Comparison of ENCODE assay signal across 8 cellular contexts in genomic region chr9:81690251-81690851, GRCh38. TPM values are rescaled to one million over a fixed set of nuclear protein-coding genes. Genes with fewer than 3 reads are reported as not detected.
DNase-seq lines count a peak whose midpoint lies in the region; ATAC-seq, FAIRE-seq and TF ChIP-seq lines count a peak whose summit lies in the region.

No MANE protein-coding gene starts in this region.

- H3K27me3 Mint-ChIP-seq in activated naive CD8-positive, alpha-beta T cell, result peaks cover 2% of the 10 kb centered on the region

- H3K27ac ChIP-seq in iPS DF 6.9 (ENCODE audit: low read length), result no peak overlapping the region

- H3K4me1 ChIP-seq in iPS DF 6.9 (ENCODE audit: control insufficient read depth, insufficient read depth, low read length) (no peaks in the 10 kb centered on the region; the same call in 1 of the 2 replicates), skeletal muscle satellite cell (ENCODE audit: control insufficient read depth, insufficient read depth, low read length) (peaks cover 17% of the 10 kb centered on the region)

- peaks cover 18% of the 10 kb centered on the region for H3K4me1 Mint-ChIP-seq in activated naive CD8-positive, alpha-beta T cell (ENCODE audit: low read depth)

- H3K9ac ChIP-seq in skeletal muscle satellite cell (ENCODE audit: low read depth, low read length), result peak overlapping the region; percentile 75

- H3K4me3 ChIP-seq in AG09309 (ENCODE audit: control insufficient read depth, low read depth, low read length), result peak overlapping the region; percentile 80
- H3K4me3 ChIP-seq in iPS DF 6.9 (ENCODE audit: low read length), result peak overlapping the region; percentile 30; the same call in 1 of the 2 replicates
- peak overlapping the region; percentile 73 for H3K4me3 ChIP-seq in skeletal muscle satellite cell (ENCODE audit: low read length)

- TF ChIP-seq CTCF in AG09309 (IDR thresholded peaks at IDR 0.05; ENCODE audit: control insufficient read depth, insufficient read depth, low read depth, low read length, missing control alignments), result no peak

- peak overlapping the region; percentile 89 for H3K4me3 Mint-ChIP-seq in activated naive CD8-positive, alpha-beta T cell

- H3K36me3 Mint-ChIP-seq in activated naive CD8-positive, alpha-beta T cell, result no peaks in the 10 kb centered on the region

- H3K27ac Mint-ChIP-seq in activated naive CD8-positive, alpha-beta T cell, result no peak overlapping the region

- ATAC-seq in HG02884 (IDR thresholded peaks at IDR 0.05; ENCODE audit: unreplicated experiment) (no peak), HG02840 (IDR thresholded peaks at IDR 0.05; ENCODE audit: low FRiP score, unreplicated experiment) (no peak)

- no peaks in the 10 kb centered on the region for H3K36me3 ChIP-seq in iPS DF 6.9 (ENCODE audit: control insufficient read depth, insufficient read depth, low read length)
- no peaks in the 10 kb centered on the region for H3K36me3 ChIP-seq in skeletal muscle satellite cell (ENCODE audit: insufficient read depth, low read length)

- DNase-seq in AG09309 (ENCODE audit: low read depth) (no peak), HTR-8/SVneo (ENCODE audit: insufficient read length, low spot score) (peak; percentile 13), iPS DF 6.9 (ENCODE audit: low read depth, low spot score) (no peak)
- no peak for DNase-seq in stimulated activated CD4-positive, alpha-beta T cell treated with anti-CD3 and anti-CD28 coated beads, Interleukin-2, amount 100 ng/mL, for 24 hours

- H3K9me3 ChIP-seq in iPS DF 6.9 (ENCODE audit: control insufficient read depth, insufficient read depth, low read length) (no peaks in the 10 kb centered on the region), skeletal muscle satellite cell (replicated peaks; ENCODE audit: low read length) (no peaks in the 10 kb centered on the region)

- WGBS in iPS DF 6.9 (ENCODE audit: insufficient coverage, insufficient read length), result 100% methylated on average over 1 of the region's 23 CpGs

- no peaks in the 10 kb centered on the region for H3K27me3 ChIP-seq in iPS DF 6.9 (ENCODE audit: control insufficient read depth, insufficient read depth, low read length)
- peaks cover 13% of the 10 kb centered on the region for H3K27me3 ChIP-seq in skeletal muscle satellite cell (ENCODE audit: control insufficient read depth, insufficient read depth, low read length)

- H3K4me2 ChIP-seq in skeletal muscle satellite cell (ENCODE audit: low read length), result peak overlapping the region; percentile 93

- H3K9me3 Mint-ChIP-seq in activated naive CD8-positive, alpha-beta T cell (ENCODE audit: low read depth), result no peaks in the 10 kb centered on the region

- no peak for FAIRE-seq in HTR-8/SVneo (lab: Jason Lieb, UNC)

RNA-seq across cellular contexts. Expression of gene TLE1, which starts 1.0 kb away (rescaled TPM):
- total RNA-seq in skeletal muscle satellite cell (2012; rRNA removed), result 8.9 and 14.4 TPM in 2 replicates

Comparison
In these comparisons a context has a peak if more than half of its experiments do, and no peak if none do; other contexts are left out.
1. H3K4me3 ChIP-seq: peak in every context shown above with its lines; median percentile 80 in AG09309; 73 in skeletal muscle satellite cell; 30 in iPS DF 6.9.